ENCODE assay signal across 1 cellular context in the genomic region with DNA sequence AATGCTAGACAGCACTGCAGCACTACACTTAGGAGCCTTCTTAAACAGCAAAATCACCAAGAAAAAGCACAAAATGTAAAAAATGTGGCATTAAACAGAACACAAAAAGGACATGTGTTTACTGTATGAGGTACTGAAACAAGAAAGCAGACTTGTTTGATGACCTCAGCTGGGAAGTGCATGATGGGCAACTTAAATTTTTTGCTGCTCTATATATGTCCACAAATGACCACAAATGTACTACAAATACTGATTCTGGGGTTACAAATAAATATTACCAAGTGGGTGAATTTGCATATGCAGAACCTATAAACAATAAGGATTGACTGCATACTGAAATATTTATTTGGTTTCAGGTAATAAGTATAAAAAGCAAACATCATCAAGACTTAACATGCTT.
TF ChIP-seq lines count a peak whose summit lies in the region.

No MANE protein-coding gene starts in this region.

TF ChIP-seq in K562, 482 proteins besides CTCF, POLR2A, EP300 and RAD21 (continued from another document):
- no peak for TF ChIP-seq MBD1 (CRISPR knock-in tag; IDR thresholded peaks at IDR 0.05)
- TF ChIP-seq, protein P1, sequence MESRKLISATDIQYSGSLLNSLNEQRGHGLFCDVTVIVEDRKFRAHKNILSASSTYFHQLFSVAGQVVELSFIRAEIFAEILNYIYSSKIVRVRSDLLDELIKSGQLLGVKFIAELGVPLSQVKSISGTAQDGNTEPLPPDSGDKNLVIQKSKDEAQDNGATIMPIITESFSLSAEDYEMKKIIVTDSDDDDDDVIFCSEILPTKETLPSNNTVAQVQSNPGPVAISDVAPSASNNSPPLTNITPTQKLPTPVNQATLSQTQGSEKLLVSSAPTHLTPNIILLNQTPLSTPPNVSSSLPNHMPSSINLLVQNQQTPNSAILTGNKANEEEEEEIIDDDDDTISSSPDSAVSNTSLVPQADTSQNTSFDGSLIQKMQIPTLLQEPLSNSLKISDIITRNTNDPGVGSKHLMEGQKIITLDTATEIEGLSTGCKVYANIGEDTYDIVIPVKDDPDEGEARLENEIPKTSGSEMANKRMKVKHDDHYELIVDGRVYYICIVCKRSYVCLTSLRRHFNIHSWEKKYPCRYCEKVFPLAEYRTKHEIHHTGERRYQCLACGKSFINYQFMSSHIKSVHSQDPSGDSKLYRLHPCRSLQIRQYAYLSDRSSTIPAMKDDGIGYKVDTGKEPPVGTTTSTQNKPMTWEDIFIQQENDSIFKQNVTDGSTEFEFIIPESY (CRISPR knock-in tag; IDR thresholded peaks at IDR 0.05) = no peak
- no peak for TF ChIP-seq ZKSCAN3 (CRISPR knock-in tag; IDR thresholded peaks at IDR 0.05)
- no peak for TF ChIP-seq TEAD2 (tag; IDR thresholded peaks at IDR 0.05)
- TF ChIP-seq MIER1 (IDR thresholded peaks at IDR 0.05; ENCODE audit: low read depth) = no peak
- TF ChIP-seq, protein P2, sequence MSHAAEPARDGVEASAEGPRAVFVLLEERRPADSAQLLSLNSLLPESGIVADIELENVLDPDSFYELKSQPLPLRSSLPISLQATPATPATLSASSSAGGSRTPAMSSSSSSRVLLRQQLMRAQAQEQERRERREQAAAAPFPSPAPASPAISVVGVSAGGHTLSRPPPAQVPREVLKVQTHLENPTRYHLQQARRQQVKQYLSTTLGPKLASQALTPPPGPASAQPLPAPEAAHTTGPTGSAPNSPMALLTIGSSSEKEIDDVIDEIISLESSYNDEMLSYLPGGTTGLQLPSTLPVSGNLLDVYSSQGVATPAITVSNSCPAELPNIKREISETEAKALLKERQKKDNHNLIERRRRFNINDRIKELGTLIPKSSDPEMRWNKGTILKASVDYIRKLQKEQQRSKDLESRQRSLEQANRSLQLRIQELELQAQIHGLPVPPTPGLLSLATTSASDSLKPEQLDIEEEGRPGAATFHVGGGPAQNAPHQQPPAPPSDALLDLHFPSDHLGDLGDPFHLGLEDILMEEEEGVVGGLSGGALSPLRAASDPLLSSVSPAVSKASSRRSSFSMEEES (CRISPR knock-in tag; IDR thresholded peaks at IDR 0.05) = no peak
- no peak for TF ChIP-seq MAFG (tag; conservative IDR thresholded peaks at IDR 0.05)
- no peak for TF ChIP-seq SMAD2 (IDR thresholded peaks at IDR 0.05; ENCODE audit: low read depth, low read length)
- no peak for TF ChIP-seq ZFPM2 (CRISPR knock-in tag; IDR thresholded peaks at IDR 0.05)
- no peak for TF ChIP-seq DLX4 (CRISPR knock-in tag; IDR thresholded peaks at IDR 0.05)
- TF ChIP-seq, protein P3, sequence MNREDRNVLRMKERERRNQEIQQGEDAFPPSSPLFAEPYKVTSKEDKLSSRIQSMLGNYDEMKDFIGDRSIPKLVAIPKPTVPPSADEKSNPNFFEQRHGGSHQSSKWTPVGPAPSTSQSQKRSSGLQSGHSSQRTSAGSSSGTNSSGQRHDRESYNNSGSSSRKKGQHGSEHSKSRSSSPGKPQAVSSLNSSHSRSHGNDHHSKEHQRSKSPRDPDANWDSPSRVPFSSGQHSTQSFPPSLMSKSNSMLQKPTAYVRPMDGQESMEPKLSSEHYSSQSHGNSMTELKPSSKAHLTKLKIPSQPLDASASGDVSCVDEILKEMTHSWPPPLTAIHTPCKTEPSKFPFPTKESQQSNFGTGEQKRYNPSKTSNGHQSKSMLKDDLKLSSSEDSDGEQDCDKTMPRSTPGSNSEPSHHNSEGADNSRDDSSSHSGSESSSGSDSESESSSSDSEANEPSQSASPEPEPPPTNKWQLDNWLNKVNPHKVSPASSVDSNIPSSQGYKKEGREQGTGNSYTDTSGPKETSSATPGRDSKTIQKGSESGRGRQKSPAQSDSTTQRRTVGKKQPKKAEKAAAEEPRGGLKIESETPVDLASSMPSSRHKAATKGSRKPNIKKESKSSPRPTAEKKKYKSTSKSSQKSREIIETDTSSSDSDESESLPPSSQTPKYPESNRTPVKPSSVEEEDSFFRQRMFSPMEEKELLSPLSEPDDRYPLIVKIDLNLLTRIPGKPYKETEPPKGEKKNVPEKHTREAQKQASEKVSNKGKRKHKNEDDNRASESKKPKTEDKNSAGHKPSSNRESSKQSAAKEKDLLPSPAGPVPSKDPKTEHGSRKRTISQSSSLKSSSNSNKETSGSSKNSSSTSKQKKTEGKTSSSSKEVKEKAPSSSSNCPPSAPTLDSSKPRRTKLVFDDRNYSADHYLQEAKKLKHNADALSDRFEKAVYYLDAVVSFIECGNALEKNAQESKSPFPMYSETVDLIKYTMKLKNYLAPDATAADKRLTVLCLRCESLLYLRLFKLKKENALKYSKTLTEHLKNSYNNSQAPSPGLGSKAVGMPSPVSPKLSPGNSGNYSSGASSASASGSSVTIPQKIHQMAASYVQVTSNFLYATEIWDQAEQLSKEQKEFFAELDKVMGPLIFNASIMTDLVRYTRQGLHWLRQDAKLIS (CRISPR knock-in tag; IDR thresholded peaks at IDR 0.05) = no peak
- no peak for TF ChIP-seq KAT8 (IDR thresholded peaks at IDR 0.05; ENCODE audit: low read depth)
- TF ChIP-seq BDP1 (IDR thresholded peaks at IDR 0.05; ENCODE audit: insufficient read depth, insufficient read length) = no peak
